1 cellular context compared by ENCODE assay signal in genomic region chr4:146522098-146522861, GRCh38.
TF ChIP-seq lines count a peak whose summit lies in the region.

No MANE protein-coding gene starts in this region.

TF ChIP-seq in HepG2, 621 proteins besides CTCF, POLR2A, EP300 and RAD21 (continued from another document):
- TF ChIP-seq ZNF503 (CRISPR knock-in tag; IDR thresholded peaks at IDR 0.05) = 0 out of 2 replicates have a peak, but pooled peaks have one; percentile 21
- TF ChIP-seq NONO (IDR thresholded peaks at IDR 0.05) = no peak
- TF ChIP-seq NONO (CRISPR knock-in tag; conservative IDR thresholded peaks at IDR 0.05) = peak; percentile 60
- TF ChIP-seq ZNF646 (CRISPR knock-in tag; IDR thresholded peaks at IDR 0.05) = 0 out of 2 replicates have a peak, but pooled peaks have one; percentile 57
- TF ChIP-seq ZKSCAN1 (IDR thresholded peaks at IDR 0.05; ENCODE audit: low read length) = 0 out of 2 replicates have a peak, but pooled peaks have one; percentile 9
- peak; percentile 52; the same call in 1 of the 2 replicates for TF ChIP-seq HOXA5 (CRISPR knock-in tag; IDR thresholded peaks at IDR 0.05)
- no peak for TF ChIP-seq ZNF75D (CRISPR knock-in tag; IDR thresholded peaks at IDR 0.05; ENCODE audit: borderline replicate concordance)
- peak; percentile 12; the same call in 1 of the 2 replicates for TF ChIP-seq RXRA (CRISPR knock-in tag; IDR thresholded peaks at IDR 0.05)
- peak; percentile 52; the same call in 1 of the 2 replicates for TF ChIP-seq NFKB2 (CRISPR knock-in tag; IDR thresholded peaks at IDR 0.05; ENCODE audit: borderline replicate concordance)
- no peak for TF ChIP-seq DNMT3B (CRISPR knock-in tag; conservative IDR thresholded peaks at IDR 0.05)
- TF ChIP-seq POGZ (CRISPR knock-in tag; IDR thresholded peaks at IDR 0.05) = peak; percentile 75
- no peak for TF ChIP-seq PTBP1 (IDR thresholded peaks at IDR 0.05; ENCODE audit: low read depth, low read length, poor library complexity, severe bottlenecking)
- peak; percentile 74 for TF ChIP-seq GMEB1 (CRISPR knock-in tag; IDR thresholded peaks at IDR 0.05; ENCODE audit: borderline replicate concordance)
- TF ChIP-seq PHF8 (CRISPR knock-in tag; IDR thresholded peaks at IDR 0.05) = peak; percentile 77
- TF ChIP-seq XBP1 (CRISPR knock-in tag; IDR thresholded peaks at IDR 0.05) = peak; percentile 62; the same call in 1 of the 2 replicates
- TF ChIP-seq ZNF501 (CRISPR knock-in tag; IDR thresholded peaks at IDR 0.05) = peak; percentile 77
- TF ChIP-seq ZNF83 (CRISPR knock-in tag; IDR thresholded peaks at IDR 0.05; ENCODE audit: borderline replicate concordance) = no peak
- TF ChIP-seq THRA (CRISPR knock-in tag; IDR thresholded peaks at IDR 0.05; ENCODE audit: borderline replicate concordance) = no peak
- peak; percentile 85 for TF ChIP-seq KDM5B (CRISPR knock-in tag; IDR thresholded peaks at IDR 0.05; ENCODE audit: borderline replicate concordance)
- TF ChIP-seq RBM22 (optimal IDR thresholded peaks at IDR 0.05; ENCODE audit: low read length) = no peak
- TF ChIP-seq PATZ1 (CRISPR knock-in tag; IDR thresholded peaks at IDR 0.05) = peak; percentile 27; the same call in 1 of the 2 replicates
- peak; percentile 57 for TF ChIP-seq POLR2AphosphoS5 (IDR thresholded peaks at IDR 0.05; ENCODE audit: low read depth, low read length)
- TF ChIP-seq ATF1 (CRISPR knock-in tag; IDR thresholded peaks at IDR 0.05) = peak; percentile 90
- TF ChIP-seq UBTF (CRISPR knock-in tag; IDR thresholded peaks at IDR 0.05) = peak; percentile 35; the same call in 1 of the 2 replicates
- TF ChIP-seq ZNF776 (CRISPR knock-in tag; IDR thresholded peaks at IDR 0.05) = 0 out of 2 replicates have a peak, but pooled peaks have one; percentile 70
- TF ChIP-seq DR1 (CRISPR knock-in tag; IDR thresholded peaks at IDR 0.05) = peak; percentile 49; the same call in 1 of the 2 replicates
